20 cellular contexts compared by ENCODE assay signal in genomic region chr6:77458421-77458820, GRCh38. TPM values are rescaled to one million over a fixed set of nuclear protein-coding genes. Genes with fewer than 3 reads are reported as not detected.
DNase-seq lines count a peak whose midpoint lies in the region; ATAC-seq, FAIRE-seq and TF ChIP-seq lines count a peak whose summit lies in the region.
"Had no signal": no experiment of that assay in that cellular context is flagged by ENCODE, and none has a peak within 500 bp of the region (broad histone marks: within the 10 kb centered on the region; RNA-seq: fewer than 3 reads in every experiment).

No MANE protein-coding gene starts in this region.

- H3K27me3 ChIP-seq in brain microvascular endothelial cell (replicated peaks) (no peaks in the 10 kb centered on the region), thoracic aorta (replicated peaks; ENCODE audit: insufficient read depth) (no peaks in the 10 kb centered on the region)

- no peaks in the 10 kb centered on the region for H3K9me3 Mint-ChIP-seq in activated T-cell treated with anti-CD3 and anti-CD28 coated beads, Interleukin-2, amount 50 U/mL, for 72 hours

- peaks cover 4 to 46% of the 10 kb centered on the region in 2 donors for H3K4me1 ChIP-seq in thoracic aorta (ENCODE audit: control insufficient read depth in 1 of 2, low read depth in 2 of 2)

- no peak for TF ChIP-seq CTCF in brain microvascular endothelial cell (IDR thresholded peaks at IDR 0.05; ENCODE audit: low read depth, low read length, missing control alignments)
- TF ChIP-seq CTCF in thoracic aorta (IDR thresholded peaks at IDR 0.05), result no peak

- H3K36me3 ChIP-seq in brain microvascular endothelial cell (replicated peaks), result no peaks in the 10 kb centered on the region
- no peaks in the 10 kb centered on the region for H3K36me3 ChIP-seq in thoracic aorta

- DNase-seq in HTR-8/SVneo (ENCODE audit: insufficient read length, low spot score) (no peak), brain microvascular endothelial cell (no peak), lung microvascular endothelial cell (ENCODE audit: low read depth in 2 of 2) (peak; percentile 41 to 78), thoracic aorta (ENCODE audit: low spot score) (no peak), G401 (ENCODE audit: low spot score) (no peak), amygdala (lab: John Stamatoyannopoulos, UW) (no peak), inferior parietal cortex (ENCODE audit: extremely low spot score) (no peak)
- DNase-seq in activated T-cell treated with anti-CD3 and anti-CD28 coated beads, Interleukin-2, amount 50 U/mL, for 72 hours, result no peak
- DNase-seq: NCI-H1436 treated with DMSO at 0.1 percent for 48 hours, NCI-H2029 treated with DMSO at 0.1 percent for 48 hours, NCI-H526 treated with DMSO at 0.1 percent for 48 hours had no signal

- peaks cover 26% of the 10 kb centered on the region for H3K27me3 Mint-ChIP-seq in activated T-cell treated with anti-CD3 and anti-CD28 coated beads, Interleukin-2, amount 50 U/mL, for 72 hours (ENCODE audit: low read depth)

- peak; percentile 9 for FAIRE-seq in HTR-8/SVneo (lab: Jason Lieb, UNC)
- FAIRE-seq: G401.6 had no signal

- H3K9me3 ChIP-seq in thoracic aorta, result no peaks in the 10 kb centered on the region

- H3K36me3 Mint-ChIP-seq in activated T-cell treated with anti-CD3 and anti-CD28 coated beads, Interleukin-2, amount 50 U/mL, for 72 hours (ENCODE audit: insufficient read depth in 2 of 2), result peaks cover 0 to 8% of the 10 kb centered on the region in 2 donors

- H3K4me3 ChIP-seq in brain microvascular endothelial cell (ENCODE audit: low read depth, low read length), result no peak overlapping the region
- H3K4me3 ChIP-seq in thoracic aorta, result no peak overlapping the region
- H3K4me3 ChIP-seq: K562, PC-9 had no signal

- ATAC-seq in thoracic aorta (ENCODE audit: insufficient number of reproducible peaks, low FRiP score, low read depth), result no peak
- ATAC-seq in activated T-cell treated with anti-CD3 and anti-CD28 coated beads, Interleukin-2, amount 50 U/mL, for 72 hours (replicated peaks in 1 of 2), result no peak

- peak overlapping the region; percentile 9 for H3K27ac ChIP-seq in brain microvascular endothelial cell
- H3K27ac ChIP-seq in thoracic aorta, result peak overlapping the region; percentile 55 to 66
- H3K27ac ChIP-seq: PC-9 had no signal

- no peak overlapping the region for H3K27ac Mint-ChIP-seq in activated T-cell treated with anti-CD3 and anti-CD28 coated beads, Interleukin-2, amount 50 U/mL, for 72 hours
- H3K27ac Mint-ChIP-seq: CD4-positive, alpha-beta memory T cell had no signal

- H3K4me3 Mint-ChIP-seq in activated T-cell treated with anti-CD3 and anti-CD28 coated beads, Interleukin-2, amount 50 U/mL, for 72 hours, result no peak overlapping the region

- H3K4me1 Mint-ChIP-seq in activated T-cell treated with anti-CD3 and anti-CD28 coated beads, Interleukin-2, amount 50 U/mL, for 72 hours (ENCODE audit: low read depth), result no peaks in the 10 kb centered on the region

- in situ Hi-C loops in brain microvascular endothelial cell (cut with HindIII; ENCODE audit: low pct_ligation_motif_present, low sequenced_read_pairs), result loop anchor here (25.0 kb wide), 2 partner anchors 771 to 1521 kb away; no protein-coding TSS in a partner anchor
- in situ Hi-C loops in G401 (cut with HindIII; ENCODE audit: low sequenced_read_pairs), result no loop called here

RNA-seq across cellular contexts. Expression of gene HTR1B, which starts 4.9 kb away (rescaled TPM):
- 2.4 and 3.1 TPM in 2 replicates for total RNA-seq in lung microvascular endothelial cell
- 1 to 10 TPM; 5.9 to 9.9 TPM for total RNA-seq in thoracic aorta
- total RNA-seq in activated T-cell treated with anti-CD3 and anti-CD28 coated beads, Interleukin-2, amount 50 U/mL, for 72 hours, result not detected
- not detected in 2 replicates for total RNA-seq in G401 (2014; rRNA removed; shearing (Covaris generic))
- total RNA-seq: CD4-positive, alpha-beta memory T cell; Daoy; HepG2; HT-29; K562; M059J; PC-9; SK-MEL-5 had no signal

Comparison
In these comparisons a context has a peak if more than half of its experiments do, and no peak if none do; other contexts are left out.
1. DNase-seq: peak in lung microvascular endothelial cell (2 of 2); none in HTR-8/SVneo (single experiment), brain microvascular endothelial cell (single experiment), thoracic aorta (single experiment), activated T-cell treated with anti-CD3 and anti-CD28 coated beads, Interleukin-2, amount 50 U/mL, for 72 hours (0 of 2), G401 (single experiment), amygdala (0 of 56) and inferior parietal cortex (single experiment).